In the genomic region with DNA sequence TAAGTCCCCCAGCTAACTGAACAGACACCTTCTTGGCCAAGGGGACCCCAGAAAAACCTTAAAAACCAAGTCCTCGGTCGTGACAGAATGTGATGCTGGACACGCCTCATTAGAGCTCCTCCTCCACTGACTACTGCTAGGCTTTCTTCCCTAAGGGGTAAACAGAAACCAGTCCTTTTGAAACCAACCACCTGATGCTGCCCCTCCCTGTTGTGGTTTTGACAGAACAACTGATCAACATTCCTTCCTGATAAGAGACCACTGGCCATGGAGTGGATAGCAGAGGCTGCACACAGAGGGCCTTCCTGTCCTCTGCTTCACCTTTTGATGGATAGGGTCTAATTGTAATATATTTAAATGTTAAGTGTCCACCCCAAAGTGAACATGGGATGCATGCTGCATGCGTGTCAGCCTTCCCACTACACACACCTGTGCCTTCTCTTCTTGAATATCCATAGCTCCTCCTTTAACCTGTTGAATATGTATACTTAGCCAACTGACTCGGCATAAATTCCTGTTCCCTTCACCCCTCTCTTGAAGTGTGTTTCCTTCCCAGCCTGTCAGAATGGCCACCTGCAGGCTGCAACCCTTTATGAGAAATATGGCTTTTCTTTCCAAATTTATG, we compare ENCODE assay signal across 10 cellular contexts. TPM values are rescaled to one million over a fixed set of nuclear protein-coding genes. Genes with fewer than 3 reads are reported as not detected.
DNase-seq lines count a peak whose midpoint lies in the region; ATAC-seq and TF ChIP-seq lines count a peak whose summit lies in the region.
"Had no signal": no experiment of that assay in that cellular context is flagged by ENCODE, and none has a peak within 500 bp of the region (broad histone marks: within the 10 kb centered on the region; RNA-seq: fewer than 3 reads in every experiment).

No MANE protein-coding gene starts in this region.

- TF ChIP-seq CTCF in activated B cell treated with CpG ODN at 0.5 μM for 24 hours (IDR thresholded peaks at IDR 0.05) (no peak), GM13976 (IDR thresholded peaks at IDR 0.05; ENCODE audit: borderline replicate concordance, control extremely low read depth, extremely low read depth, insufficient read depth, missing control alignments) (no peak)

- DNase-seq in COLO668 (lab: John Stamatoyannopoulos, UW; ENCODE audit: unreplicated experiment) = peak; percentile 29
- DNase-seq in activated B cell treated with CpG ODN at 0.5 μM for 24 hours = no peak
- no peak for DNase-seq in NCI-H1930 (lab: John Stamatoyannopoulos, UW)
- no peak for DNase-seq in GM13976 (ENCODE audit: low spot score)
- DNase-seq in EL = no peak

- H3K4me3 Mint-ChIP-seq in activated B cell treated with CpG ODN at 0.5 μM for 24 hours = peak overlapping the region; percentile 25
- H3K4me3 Mint-ChIP-seq: CD4-positive, CD25-positive, alpha-beta regulatory T cell; stimulated activated effector memory CD8-positive, alpha-beta T cell treated with anti-CD3 and anti-CD28 coated beads, Interleukin-12 subunit alpha, Interleukin-12 subunit beta, amount 100 ng/mL, for 72 hours had no signal

- H3K36me3 Mint-ChIP-seq in activated B cell treated with CpG ODN at 0.5 μM for 24 hours (ENCODE audit: low read depth) = no peaks in the 10 kb centered on the region
- H3K36me3 Mint-ChIP-seq: CD4-positive, CD25-positive, alpha-beta regulatory T cell; stimulated activated effector memory CD8-positive, alpha-beta T cell treated with anti-CD3 and anti-CD28 coated beads, Interleukin-12 subunit alpha, Interleukin-12 subunit beta, amount 100 ng/mL, for 72 hours had no signal

- no peaks in the 10 kb centered on the region for H3K9me3 Mint-ChIP-seq in activated B cell treated with CpG ODN at 0.5 μM for 24 hours
- H3K9me3 Mint-ChIP-seq: stimulated activated effector memory CD8-positive, alpha-beta T cell treated with anti-CD3 and anti-CD28 coated beads, Interleukin-12 subunit alpha, Interleukin-12 subunit beta, amount 100 ng/mL, for 72 hours had no signal

- no peaks in the 10 kb centered on the region for H3K27me3 Mint-ChIP-seq in activated B cell treated with CpG ODN at 0.5 μM for 24 hours

- POLR2A ChIA-PET in activated B cell treated with CpG ODN at 0.5 μM for 24 hours (lab: Charles Lee) = no interaction called here

- in situ Hi-C loops in GM13976 (cut with MboI; ENCODE audit: low sequenced_read_pairs, unreplicated experiment) = loop anchor here (25.0 kb wide), 1 partner anchor 518 kb away; no protein-coding TSS in a partner anchor

- ATAC-seq in GM19438 (IDR thresholded peaks at IDR 0.05; ENCODE audit: low read depth, unreplicated experiment) (peak; percentile 86), HG03558 (IDR thresholded peaks at IDR 0.05; ENCODE audit: extremely low read depth, unreplicated experiment) (peak; percentile 53), activated B cell treated with CpG ODN at 0.5 μM for 24 hours (ENCODE audit: low read depth) (peak; percentile 57), HG03457 (IDR thresholded peaks at IDR 0.05; ENCODE audit: unreplicated experiment) (no peak)
- ATAC-seq: stimulated activated effector memory CD8-positive, alpha-beta T cell treated with anti-CD3 and anti-CD28 coated beads, Interleukin-12 subunit alpha, Interleukin-12 subunit beta, amount 100 ng/mL, for 72 hours had no signal

- CTCF ChIA-PET in activated B cell treated with CpG ODN at 0.5 μM for 24 hours (lab: Charles Lee) = interaction anchor here (3.7 kb wide), 1 partner anchor 157 kb away, joined by 11 read pairs; no protein-coding TSS in a partner anchor

- intact Hi-C loops in activated B cell treated with CpG ODN at 0.5 μM for 24 hours (cut with micrococcal nuclease) = no loop called here

- H3K27ac Mint-ChIP-seq in activated B cell treated with CpG ODN at 0.5 μM for 24 hours = no peak overlapping the region
- H3K27ac Mint-ChIP-seq: stimulated activated effector memory CD8-positive, alpha-beta T cell treated with anti-CD3 and anti-CD28 coated beads, Interleukin-12 subunit alpha, Interleukin-12 subunit beta, amount 100 ng/mL, for 72 hours had no signal

- peaks cover 43% of the 10 kb centered on the region for H3K4me1 Mint-ChIP-seq in activated B cell treated with CpG ODN at 0.5 μM for 24 hours

RNA-seq across cellular contexts. Expression of a gene that starts 27.9 kb away (rescaled TPM):
- total RNA-seq in activated B cell treated with CpG ODN at 0.5 μM for 24 hours = 0.05 TPM in 1 of 2 replicates, not detected in the other
- total RNA-seq: CD4-positive, CD25-positive, alpha-beta regulatory T cell had no signal
